8 cellular contexts compared by ENCODE assay signal in genomic region chr11:15208570-15209222, GRCh38.
A peak's percentile ranks its signal among the peaks of the same experiment; 100 is the strongest.
DNase-seq lines count a peak whose midpoint lies in the region; ATAC-seq, FAIRE-seq and TF ChIP-seq lines count a peak whose summit lies in the region.

No MANE protein-coding gene starts in this region.

- H3K27me3 ChIP-seq in BE2C (no peaks in the 10 kb centered on the region), HepG2 (ENCODE audit: control insufficient read depth in 1 of 2, insufficient read depth in 2 of 2, low read length in 2 of 2) (no peaks in the 10 kb centered on the region)

- H3K9ac ChIP-seq in HepG2 (ENCODE audit: insufficient read depth, low read depth, low read length) = no peak overlapping the region

- in situ Hi-C loops in HepG2 (cut with HindIII; ENCODE audit: extremely low pct_ligation_motif_present, low pct_unique_long_range_greater_than_20kb) = loop anchor here (5.0 kb wide), 1 partner anchor 106 kb away; no protein-coding TSS in a partner anchor

- no peak overlapping the region for H2AFZ ChIP-seq in HepG2 (ENCODE audit: low read length)

- H3K4me3 Mint-ChIP-seq in activated CD4-positive, alpha-beta T cell treated with anti-CD3 and anti-CD28 coated beads, Interleukin-2, amount 10 ng/mL, durations not matched to agents 24 days and 14 days = no peak overlapping the region

- H3K4me1 ChIP-seq in BE2C = no peaks in the 10 kb centered on the region
- peaks cover 6% of the 10 kb centered on the region; the same call in 1 of the 2 replicates for H3K4me1 ChIP-seq in HepG2 (ENCODE audit: insufficient read depth, low read length)

- no peaks in the 10 kb centered on the region for H3K79me2 ChIP-seq in HepG2 (ENCODE audit: insufficient read depth, low read length)

- ATAC-seq in GM18873 (IDR thresholded peaks at IDR 0.05; ENCODE audit: low FRiP score, unreplicated experiment) (peak; percentile 75), HG03066 (IDR thresholded peaks at IDR 0.05; ENCODE audit: low read depth, unreplicated experiment) (peak; percentile 88), HepG2 (peak; percentile 99)

- DNase-seq in BE2C (peak; percentile 70), NCI-H2196 treated with DMSO at 0.1 percent for 48 hours (lab: John Stamatoyannopoulos, UW; ENCODE audit: unreplicated experiment) (peak; percentile 28), choroid plexus epithelial cell (ENCODE audit: low read depth) (peak; percentile 79), HepG2 (ENCODE audit: low spot score) (peak; percentile 52)
- peak; percentile 93 for DNase-seq in activated CD4-positive, alpha-beta T cell treated with anti-CD3 and anti-CD28 coated beads, Interleukin-2, amount 10 ng/mL, durations not matched to agents 24 days and 14 days
- peak; percentile 36 to 52 (median 49) for DNase-seq in stimulated activated CD4-positive, alpha-beta T cell treated with anti-CD3 and anti-CD28 coated beads, TNF-alpha, amount 100 ng/mL, for 4 hours (ENCODE audit: low read depth in 3 of 3)

- H3K27ac ChIP-seq in HepG2 (ENCODE audit: extremely low read length, insufficient read depth, low read length) = no peak overlapping the region

- TF ChIP-seq RAD21 in HepG2 (CRISPR knock-in tag; IDR thresholded peaks at IDR 0.05) = peak; percentile 91

- 0% methylated on average over 5 of the region's 9 CpGs for WGBS in HepG2 (ENCODE audit: low lambda C conversion rate)

- no peaks in the 10 kb centered on the region for H3K36me3 Mint-ChIP-seq in activated CD4-positive, alpha-beta T cell treated with anti-CD3 and anti-CD28 coated beads, Interleukin-2, amount 10 ng/mL, durations not matched to agents 24 days and 14 days (ENCODE audit: low read depth)

- TF ChIP-seq POLR2A in HepG2 (IDR thresholded peaks at IDR 0.05; ENCODE audit: insufficient read depth in 1 of 2, low read depth in 2 of 2, low read length in 2 of 2) = no peak

- H4K20me1 ChIP-seq in HepG2 (ENCODE audit: insufficient read depth, low read length) = no peaks in the 10 kb centered on the region

- no TSS peak for BruUV-seq in HepG2 (replicated peaks; lab: Mats Ljungman, UMichigan)

- CTCF ChIA-PET in HepG2 (lab: Yijun Ruan, JAX; ENCODE audit: low intra/inter-chr PET ratio, low total read pairs) = interaction anchor here (0.8 to 4.0 kb wide), 2 partner anchors 107 to 109 kb away, joined by 3 to 79 read pairs; no protein-coding TSS in a partner anchor

- TF ChIP-seq CTCF in BE2C (IDR thresholded peaks at IDR 0.05; ENCODE audit: low read depth, low read length) (peak; percentile 70), choroid plexus epithelial cell (conservative IDR thresholded peaks at IDR 0.05; ENCODE audit: low read depth, low read length) (peak; percentile 92), HepG2 (CRISPR knock-in tag; IDR thresholded peaks at IDR 0.05) (peak; percentile 97)

- no peak overlapping the region for H3K4me3 ChIP-seq in BE2C (ENCODE audit: low read depth, low read length)
- no peak overlapping the region for H3K4me3 ChIP-seq in choroid plexus epithelial cell (ENCODE audit: low read depth, low read length)
- H3K4me3 ChIP-seq in HepG2 (replicated peaks in 1 of 3; ENCODE audit: insufficient read depth in 1 of 3, low read depth in 2 of 3, low read length in 3 of 3) = no peak overlapping the region

- peaks cover 11% of the 10 kb centered on the region for H3K27me3 Mint-ChIP-seq in activated CD4-positive, alpha-beta T cell treated with anti-CD3 and anti-CD28 coated beads, Interleukin-2, amount 10 ng/mL, durations not matched to agents 24 days and 14 days

- POLR2A ChIA-PET in HepG2 (lab: Yijun Ruan, JAX) = no interaction called here

- TF ChIP-seq EP300 in HepG2 (IDR thresholded peaks at IDR 0.05; ENCODE audit: low read depth in 2 of 2, low read length in 2 of 2) (no peak), HepG2 (CRISPR knock-in tag; IDR thresholded peaks at IDR 0.05; ENCODE audit: borderline replicate concordance) (no peak)

- intact Hi-C loops in activated CD4-positive, alpha-beta T cell treated with anti-CD3 and anti-CD28 coated beads, Interleukin-2, amount 10 ng/mL, durations not matched to agents 24 days and 14 days (cut with micrococcal nuclease) = loop anchor here (1.0 to 5.0 kb wide), 4 partner anchors 107 to 416 kb away; partner anchors contain the start of gene CALCA
- intact Hi-C loops in HepG2 (cut with micrococcal nuclease; ENCODE audit: unreplicated experiment) = loop anchor here (1.0 to 5.0 kb wide), 3 partner anchors 107 to 300 kb away; no protein-coding TSS in a partner anchor

- H3K36me3 ChIP-seq in BE2C (no peaks in the 10 kb centered on the region), HepG2 (replicated peaks in 1 of 2; ENCODE audit: control insufficient read depth in 1 of 2, insufficient read depth in 2 of 2, low read length in 2 of 2) (no peaks in the 10 kb centered on the region)

- H3K9me3 ChIP-seq in BE2C (no peaks in the 10 kb centered on the region), HepG2 (ENCODE audit: low read length) (no peaks in the 10 kb centered on the region)

- H3K27ac Mint-ChIP-seq in activated CD4-positive, alpha-beta T cell treated with anti-CD3 and anti-CD28 coated beads, Interleukin-2, amount 10 ng/mL, durations not matched to agents 24 days and 14 days = no peak overlapping the region

- no peak for FAIRE-seq in HepG2 (lab: Jason Lieb, UNC)

- H3K4me1 Mint-ChIP-seq in activated CD4-positive, alpha-beta T cell treated with anti-CD3 and anti-CD28 coated beads, Interleukin-2, amount 10 ng/mL, durations not matched to agents 24 days and 14 days = no peaks in the 10 kb centered on the region

- no peaks in the 10 kb centered on the region for H3K9me3 Mint-ChIP-seq in activated CD4-positive, alpha-beta T cell treated with anti-CD3 and anti-CD28 coated beads, Interleukin-2, amount 10 ng/mL, durations not matched to agents 24 days and 14 days

- H3K4me2 ChIP-seq in HepG2 (ENCODE audit: low read depth, low read length) = no peak overlapping the region

TF ChIP-seq in HepG2, 621 proteins besides CTCF, POLR2A, EP300 and RAD21 (continues in another document):
- TF ChIP-seq ZFP91 (CRISPR knock-in tag; IDR thresholded peaks at IDR 0.05; ENCODE audit: borderline replicate concordance) (peak; percentile 33; the same call in 1 of the 2 replicates), ZNF572 (CRISPR knock-in tag; IDR thresholded peaks at IDR 0.05) (no peak), MEIS2 (CRISPR knock-in tag; IDR thresholded peaks at IDR 0.05) (no peak), TEAD3 (CRISPR knock-in tag; optimal IDR thresholded peaks at IDR 0.05; ENCODE audit: borderline replicate concordance) (peak; percentile 30), HNF1B (CRISPR knock-in tag; IDR thresholded peaks at IDR 0.05) (peak; percentile 36; the same call in 1 of the 2 replicates), ZNF564 (CRISPR knock-in tag; IDR thresholded peaks at IDR 0.05) (no peak), ZNF205 (CRISPR knock-in tag; IDR thresholded peaks at IDR 0.05) (0 out of 2 replicates have a peak, but pooled peaks have one; percentile 38), STAG1 (CRISPR knock-in tag; IDR thresholded peaks at IDR 0.05) (peak; percentile 94), ZNF713 (CRISPR knock-in tag; IDR thresholded peaks at IDR 0.05) (no peak), RXRA (CRISPR knock-in tag; IDR thresholded peaks at IDR 0.05) (0 out of 2 replicates have a peak, but pooled peaks have one; percentile 14), ZNF746 (CRISPR knock-in tag; IDR thresholded peaks at IDR 0.05) (no peak), ERF (CRISPR knock-in tag; IDR thresholded peaks at IDR 0.05) (0 out of 2 replicates have a peak, but pooled peaks have one; percentile 33), ZNF580 (CRISPR knock-in tag; IDR thresholded peaks at IDR 0.05; ENCODE audit: borderline replicate concordance, low read depth) (no peak), PAX8 (CRISPR knock-in tag; IDR thresholded peaks at IDR 0.05; ENCODE audit: borderline replicate concordance) (no peak), KDM2A (CRISPR knock-in tag; IDR thresholded peaks at IDR 0.05; ENCODE audit: borderline replicate concordance, low read depth) (peak; percentile 57; the same call in 1 of the 2 replicates), ZNF34 (CRISPR knock-in tag; IDR thresholded peaks at IDR 0.05; ENCODE audit: borderline replicate concordance) (no peak), MYPOP (CRISPR knock-in tag; IDR thresholded peaks at IDR 0.05) (no peak)

Comparison
In these comparisons a context has a peak if more than half of its experiments do, and no peak if none do; other contexts are left out.
1. DNase-seq: peak in every context shown above with its lines; median percentile 93 in activated CD4-positive, alpha-beta T cell treated with anti-CD3 and anti-CD28 coated beads, Interleukin-2, amount 10 ng/mL, durations not matched to agents 24 days and 14 days; 79 in choroid plexus epithelial cell; 70 in BE2C; 52 in HepG2; 49 in stimulated activated CD4-positive, alpha-beta T cell treated with anti-CD3 and anti-CD28 coated beads, TNF-alpha, amount 100 ng/mL, for 4 hours; 28 in NCI-H2196 treated with DMSO at 0.1 percent for 48 hours.